17 cellular contexts compared by ENCODE assay signal in genomic region chr10:3980660-3981059, GRCh38.
DNase-seq lines count a peak whose midpoint lies in the region; ATAC-seq, FAIRE-seq and TF ChIP-seq lines count a peak whose summit lies in the region.
"Had no signal": no experiment of that assay in that cellular context is flagged by ENCODE, and none has a peak within 500 bp of the region (broad histone marks: within the 10 kb centered on the region; RNA-seq: fewer than 3 reads in every experiment).

No MANE protein-coding gene starts in this region.

- no peak for DNase-seq in activated T-cell treated with anti-CD3 and anti-CD28 coated beads, Interleukin-2, amount 50 U/mL, for 72 hours
- DNase-seq in activated T-cell treated with anti-CD3 and anti-CD28 coated beads, Interleukin-2, amount 50 U/mL, for 24 hours: no peak
- DNase-seq in OCI-M1 (lab: John Stamatoyannopoulos, UW): peak; percentile 47
- DNase-seq in naive thymus-derived CD8-positive, alpha-beta T cell: peak in 2 of 10 donors; percentile 10 to 11
- DNase-seq in HepG2 (ENCODE audit: low spot score): no peak
- DNase-seq in testis: no peak
- DNase-seq: activated CD4-positive, alpha-beta T cell treated with anti-CD3 and anti-CD28 coated beads for 48 hours; activated effector memory CD4-positive, alpha-beta T cell treated with Interleukin-2 at 50 U/mL for 16 hours; body of pancreas; NCI-H146; uterus had no signal

- no peaks in the 10 kb centered on the region for H4K20me1 ChIP-seq in HepG2 (ENCODE audit: insufficient read depth, low read length)

- no peak overlapping the region for H3K27ac ChIP-seq in HepG2 (ENCODE audit: extremely low read length, insufficient read depth, low read length)
- no peak overlapping the region for H3K27ac ChIP-seq in testis
- H3K27ac ChIP-seq: body of pancreas, hepatocyte, uterus had no signal

- H3K27me3 Mint-ChIP-seq in activated T-cell treated with anti-CD3 and anti-CD28 coated beads, Interleukin-2, amount 50 U/mL, for 72 hours (ENCODE audit: low read depth): no peaks in the 10 kb centered on the region
- H3K27me3 Mint-ChIP-seq in activated T-cell treated with anti-CD3 and anti-CD28 coated beads, Interleukin-2, amount 50 U/mL, for 24 hours: no peaks in the 10 kb centered on the region
- H3K27me3 Mint-ChIP-seq in naive thymus-derived CD8-positive, alpha-beta T cell: no peaks in the 10 kb centered on the region
- H3K27me3 Mint-ChIP-seq: stimulated activated naive CD8-positive, alpha-beta T cell treated with anti-CD3 and anti-CD28 coated beads, Interleukin-15, Interleukin-2, amounts not matched to agents 100 ng/mL and 50 ng/mL, for 24 hours had no signal

- no peak overlapping the region for H3K9ac ChIP-seq in HepG2 (ENCODE audit: insufficient read depth, low read depth, low read length)

- H3K4me2 ChIP-seq in HepG2 (ENCODE audit: low read depth, low read length): no peak overlapping the region
- H3K4me2 ChIP-seq: hepatocyte had no signal

- H3K4me1 Mint-ChIP-seq in activated T-cell treated with anti-CD3 and anti-CD28 coated beads, Interleukin-2, amount 50 U/mL, for 72 hours (ENCODE audit: low read depth): peaks cover 34% of the 10 kb centered on the region
- H3K4me1 Mint-ChIP-seq in activated T-cell treated with anti-CD3 and anti-CD28 coated beads, Interleukin-2, amount 50 U/mL, for 24 hours (ENCODE audit: low read depth): peaks cover 5% of the 10 kb centered on the region
- H3K4me1 Mint-ChIP-seq in naive thymus-derived CD8-positive, alpha-beta T cell: peaks cover 12 to 43% (median 19%) of the 10 kb centered on the region in 4 donors

- FAIRE-seq in HepG2 (lab: Jason Lieb, UNC): no peak
- FAIRE-seq: H54 had no signal

- no peak overlapping the region for H3K27ac Mint-ChIP-seq in activated T-cell treated with anti-CD3 and anti-CD28 coated beads, Interleukin-2, amount 50 U/mL, for 72 hours
- H3K27ac Mint-ChIP-seq in activated T-cell treated with anti-CD3 and anti-CD28 coated beads, Interleukin-2, amount 50 U/mL, for 24 hours: no peak overlapping the region
- H3K27ac Mint-ChIP-seq in naive thymus-derived CD8-positive, alpha-beta T cell: peak overlapping the region in 6 of 10 donors; percentile 32 to 83 (median 54)

- H3K4me1 ChIP-seq in HepG2 (ENCODE audit: insufficient read depth, low read length): no peaks in the 10 kb centered on the region
- no peaks in the 10 kb centered on the region for H3K4me1 ChIP-seq in testis
- H3K4me1 ChIP-seq: body of pancreas, uterus had no signal

- ATAC-seq in activated T-cell treated with anti-CD3 and anti-CD28 coated beads, Interleukin-2, amount 50 U/mL, for 72 hours (replicated peaks in 1 of 2): peak; percentile 36 to 41
- peak; percentile 37 for ATAC-seq in GM18867 (IDR thresholded peaks at IDR 0.05; ENCODE audit: unreplicated experiment)
- ATAC-seq in naive thymus-derived CD8-positive, alpha-beta T cell: no peak
- no peak for ATAC-seq in HepG2
- no peak for ATAC-seq in HG02588 (IDR thresholded peaks at IDR 0.05; ENCODE audit: unreplicated experiment)
- ATAC-seq: body of pancreas, Panc1 had no signal

- TF ChIP-seq RAD21 in HepG2 (CRISPR knock-in tag; IDR thresholded peaks at IDR 0.05): no peak

- BruUV-seq in HepG2 (replicated peaks; lab: Mats Ljungman, UMichigan): no TSS peak

- POLR2A ChIA-PET in naive thymus-derived CD8-positive, alpha-beta T cell (lab: Charles Lee): no interaction called here
- POLR2A ChIA-PET in HepG2 (lab: Yijun Ruan, JAX): no interaction called here

- CTCF ChIA-PET in HepG2 (lab: Yijun Ruan, JAX; ENCODE audit: low intra/inter-chr PET ratio, low total read pairs): no interaction called here

- H3K9me3 Mint-ChIP-seq in activated T-cell treated with anti-CD3 and anti-CD28 coated beads, Interleukin-2, amount 50 U/mL, for 72 hours: peaks cover 0 to 4% of the 10 kb centered on the region in 2 donors
- peaks cover 11% of the 10 kb centered on the region for H3K9me3 Mint-ChIP-seq in activated T-cell treated with anti-CD3 and anti-CD28 coated beads, Interleukin-2, amount 50 U/mL, for 24 hours
- H3K9me3 Mint-ChIP-seq in naive thymus-derived CD8-positive, alpha-beta T cell: peaks cover 0 to 7% (median 4%) of the 10 kb centered on the region in 9 donors

- WGBS in HepG2 (ENCODE audit: low lambda C conversion rate): 0% methylated on average over 1 of the region's 1 CpG
- 60 to 71% methylated on average over 1 of the region's 1 CpG for WGBS in testis, 2 donors

- H3K4me3 Mint-ChIP-seq in activated T-cell treated with anti-CD3 and anti-CD28 coated beads, Interleukin-2, amount 50 U/mL, for 72 hours: peak overlapping the region in 1 of 2 donors; percentile 54
- H3K4me3 Mint-ChIP-seq in activated T-cell treated with anti-CD3 and anti-CD28 coated beads, Interleukin-2, amount 50 U/mL, for 24 hours: no peak overlapping the region
- H3K4me3 Mint-ChIP-seq in naive thymus-derived CD8-positive, alpha-beta T cell: peak overlapping the region in 8 of 10 donors; percentile 2 to 53 (median 30)
- H3K4me3 Mint-ChIP-seq: stimulated activated naive CD8-positive, alpha-beta T cell treated with anti-CD3 and anti-CD28 coated beads, Interleukin-15, Interleukin-2, amounts not matched to agents 100 ng/mL and 50 ng/mL, for 24 hours had no signal

- H3K36me3 Mint-ChIP-seq in activated T-cell treated with anti-CD3 and anti-CD28 coated beads, Interleukin-2, amount 50 U/mL, for 72 hours (ENCODE audit: insufficient read depth in 2 of 2): peaks cover 4 to 9% of the 10 kb centered on the region in 2 donors
- no peaks in the 10 kb centered on the region for H3K36me3 Mint-ChIP-seq in activated T-cell treated with anti-CD3 and anti-CD28 coated beads, Interleukin-2, amount 50 U/mL, for 24 hours (ENCODE audit: low read depth)
- H3K36me3 Mint-ChIP-seq in naive thymus-derived CD8-positive, alpha-beta T cell: peaks cover 0 to 9% (median 3%) of the 10 kb centered on the region in 3 donors

- H3K36me3 ChIP-seq in HepG2 (replicated peaks in 1 of 2; ENCODE audit: control insufficient read depth in 1 of 2, insufficient read depth in 2 of 2, low read length in 2 of 2): no peaks in the 10 kb centered on the region
- H3K36me3 ChIP-seq in testis (ENCODE audit: low read depth, missing control alignments): no peaks in the 10 kb centered on the region
- H3K36me3 ChIP-seq: uterus had no signal

- no peaks in the 10 kb centered on the region for H3K79me2 ChIP-seq in HepG2 (ENCODE audit: insufficient read depth, low read length)
- H3K79me2 ChIP-seq: hepatocyte had no signal

- H3K27me3 ChIP-seq in HepG2 (ENCODE audit: control insufficient read depth in 1 of 2, insufficient read depth in 2 of 2, low read length in 2 of 2) (peaks cover 5 to 34% of the 10 kb centered on the region in 2 experiments; a peak in 4 of 5 replicates), testis (no peaks in the 10 kb centered on the region)
- H3K27me3 ChIP-seq: body of pancreas, hepatocyte, uterus had no signal

- intact Hi-C loops in HepG2 (cut with micrococcal nuclease; ENCODE audit: unreplicated experiment) (no loop called here), testis (cut with DNase I; ENCODE audit: low total_unique reads) (no loop called here)

- H3K9me3 ChIP-seq in HepG2 (ENCODE audit: low read length): no peaks in the 10 kb centered on the region
- H3K9me3 ChIP-seq in testis: no peaks in the 10 kb centered on the region
- H3K9me3 ChIP-seq: body of pancreas had no signal

- no peak overlapping the region for H3K4me3 ChIP-seq in HepG2 (replicated peaks in 1 of 3; ENCODE audit: insufficient read depth in 1 of 3, low read depth in 2 of 3, low read length in 3 of 3)
- H3K4me3 ChIP-seq in testis: no peak overlapping the region
- H3K4me3 ChIP-seq: body of pancreas, hepatocyte, uterus had no signal

- TF ChIP-seq POLR2A in HepG2 (IDR thresholded peaks at IDR 0.05; ENCODE audit: insufficient read depth in 1 of 2, low read depth in 2 of 2, low read length in 2 of 2): no peak
- no peak for TF ChIP-seq POLR2A in testis (IDR thresholded peaks at IDR 0.05)

- in situ Hi-C loops in HepG2 (cut with HindIII; ENCODE audit: extremely low pct_ligation_motif_present, low pct_unique_long_range_greater_than_20kb): no loop called here

- TF ChIP-seq CTCF in HepG2 (CRISPR knock-in tag; IDR thresholded peaks at IDR 0.05) (no peak), testis (IDR thresholded peaks at IDR 0.05) (no peak)

- TF ChIP-seq EP300 in HepG2 (IDR thresholded peaks at IDR 0.05; ENCODE audit: low read depth in 2 of 2, low read length in 2 of 2) (no peak), HepG2 (CRISPR knock-in tag; IDR thresholded peaks at IDR 0.05; ENCODE audit: borderline replicate concordance) (no peak)

- no peak overlapping the region for H2AFZ ChIP-seq in HepG2 (ENCODE audit: low read length)
- H2AFZ ChIP-seq: hepatocyte had no signal

TF ChIP-seq in HepG2, 621 proteins besides CTCF, POLR2A, EP300 and RAD21 (continues in another document):
- TF ChIP-seq ZBTB4 (CRISPR knock-in tag; IDR thresholded peaks at IDR 0.05; ENCODE audit: borderline replicate concordance) (no peak), ZNF33B (CRISPR knock-in tag; IDR thresholded peaks at IDR 0.05) (no peak), RFX1 (IDR thresholded peaks at IDR 0.05) (no peak)

Comparison
In these comparisons a context has a peak if more than half of its experiments do, and no peak if none do; other contexts are left out.
1. ATAC-seq: peak in activated T-cell treated with anti-CD3 and anti-CD28 coated beads, Interleukin-2, amount 50 U/mL, for 72 hours (2 of 2) and GM18867 (single experiment); none in naive thymus-derived CD8-positive, alpha-beta T cell (0 of 2), HepG2 (single experiment) and HG02588 (single experiment).
2. H3K27ac Mint-ChIP-seq: peak in naive thymus-derived CD8-positive, alpha-beta T cell (6 of 10); none in activated T-cell treated with anti-CD3 and anti-CD28 coated beads, Interleukin-2, amount 50 U/mL, for 72 hours (single experiment) and activated T-cell treated with anti-CD3 and anti-CD28 coated beads, Interleukin-2, amount 50 U/mL, for 24 hours (single experiment).